In the genomic region with DNA sequence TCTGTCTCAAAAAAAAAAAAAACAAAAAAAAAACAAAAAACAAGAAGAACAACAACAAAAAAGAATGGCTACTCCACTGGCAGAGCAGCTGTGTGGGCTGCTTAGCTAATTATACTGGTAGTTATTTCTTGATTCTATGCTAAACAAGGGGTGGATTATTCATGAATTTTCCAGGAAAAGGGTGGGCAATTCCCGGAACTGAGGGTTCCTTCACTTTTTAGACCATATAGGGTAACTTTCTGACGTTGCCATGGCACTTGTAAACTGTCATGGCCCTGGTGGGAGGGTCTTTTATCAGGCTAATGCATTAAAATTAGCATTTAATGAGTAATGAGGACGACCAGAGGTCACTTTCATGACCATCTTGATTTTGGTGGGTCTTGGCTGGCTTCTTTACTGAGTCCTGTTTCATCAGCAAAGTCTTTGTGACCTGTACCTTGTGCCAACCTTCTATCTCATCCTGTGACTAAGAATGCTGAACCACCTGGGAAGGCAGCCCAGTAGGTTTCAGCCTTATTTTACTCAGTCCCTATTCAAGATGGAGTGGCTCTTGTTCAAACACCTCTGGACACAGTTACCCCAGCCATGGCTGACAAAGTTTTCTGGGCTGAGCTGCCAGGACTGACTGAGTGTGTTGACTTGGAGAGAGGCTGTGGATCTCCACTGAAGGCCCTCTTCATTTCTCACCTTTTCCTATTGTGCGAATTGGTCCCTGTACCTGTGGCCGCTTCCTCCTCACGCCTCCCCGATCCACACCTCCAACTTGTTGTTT, we compare ENCODE assay signal across 18 cellular contexts. TPM values are rescaled to one million over a fixed set of nuclear protein-coding genes. Genes with fewer than 3 reads are reported as not detected.
DNase-seq lines count a peak whose midpoint lies in the region; ATAC-seq and TF ChIP-seq lines count a peak whose summit lies in the region.
"Had no signal": no experiment of that assay in that cellular context is flagged by ENCODE, and none has a peak within 500 bp of the region (broad histone marks: within the 10 kb centered on the region; RNA-seq: fewer than 3 reads in every experiment).

No MANE protein-coding gene starts in this region.

- intact Hi-C loops in activated CD4-positive, alpha-beta T cell treated with anti-CD3 and anti-CD28 coated beads for 36 hours (cut with DNase I, micrococcal nuclease) = loop anchor here (2.0 to 10.0 kb wide), 9 partner anchors 55 to 637 kb away; a partner anchor contains a TSS

- POLR2A ChIA-PET in activated CD4-positive, alpha-beta T cell treated with anti-CD3 and anti-CD28 coated beads for 36 hours (lab: Charles Lee) = no interaction called here

- H3K9ac ChIP-seq in Karpas-422 (ENCODE audit: low read length) = no peak overlapping the region

- H3K27me3 ChIP-seq in Karpas-422 (ENCODE audit: low read length) = no peaks in the 10 kb centered on the region
- H3K27me3 ChIP-seq: adrenal gland had no signal

- H3K4me1 ChIP-seq in Karpas-422 (ENCODE audit: low read length) = peaks cover 25% of the 10 kb centered on the region

- no peaks in the 10 kb centered on the region for H3K9me3 ChIP-seq in Karpas-422 (ENCODE audit: low read length)
- H3K9me3 ChIP-seq: adrenal gland had no signal

- DNase-seq in activated CD4-positive, alpha-beta T cell treated with anti-CD3 and anti-CD28 coated beads for 36 hours = no peak
- no peak for DNase-seq in activated CD4-positive, alpha-beta T cell treated with anti-CD3 and anti-CD28 coated beads for 4 hours
- peak; percentile 37 for DNase-seq in Karpas-422
- DNase-seq in central memory CD8-positive, alpha-beta T cell (ENCODE audit: low spot score in 2 of 2) = no peak
- DNase-seq in neural crest cell (ENCODE audit: low read depth, low spot score) = no peak
- no peak for DNase-seq in iPS-NIHi11 (ENCODE audit: low spot score)
- DNase-seq: activated CD4-positive, alpha-beta T cell treated with anti-CD3 and anti-CD28 coated beads for 48 hours; activated T-cell treated with anti-CD3 and anti-CD28 coated beads, Interleukin-2, amount 50 U/mL, for 48 hours; adrenal gland; DMS53; effector CD4-positive, alpha-beta T cell; glutamatergic neuron; NCI-H748 treated with DMSO at 0.1 percent for 48 hours; PC-9; small intestine; stimulated activated CD4-positive, alpha-beta T cell treated with anti-CD3 and anti-CD28 coated beads, Interleukin-4, amount 100 ng/mL, for 24 hours had no signal

- no peak overlapping the region for H3K27ac ChIP-seq in Karpas-422 (ENCODE audit: low read length)
- H3K27ac ChIP-seq: adrenal gland had no signal

- TF ChIP-seq CTCF in neural crest cell (conservative IDR thresholded peaks at IDR 0.05) = no peak

- peak overlapping the region; percentile 12 for H3K4me3 Mint-ChIP-seq in activated CD4-positive, alpha-beta T cell treated with anti-CD3 and anti-CD28 coated beads for 36 hours
- peak overlapping the region; percentile 45 for H3K4me3 Mint-ChIP-seq in central memory CD8-positive, alpha-beta T cell
- peak overlapping the region; percentile 95 for H3K4me3 Mint-ChIP-seq in neural crest cell

- no peak overlapping the region for H2AFZ ChIP-seq in Karpas-422 (ENCODE audit: low read length)

- H3K9me2 ChIP-seq in Karpas-422 (replicated peaks; ENCODE audit: insufficient read depth, low read length) = no peaks in the 10 kb centered on the region

- H3K9me3 Mint-ChIP-seq in activated CD4-positive, alpha-beta T cell treated with anti-CD3 and anti-CD28 coated beads for 36 hours (ENCODE audit: low read depth) = no peaks in the 10 kb centered on the region
- no peaks in the 10 kb centered on the region for H3K9me3 Mint-ChIP-seq in central memory CD8-positive, alpha-beta T cell
- H3K9me3 Mint-ChIP-seq in neural crest cell = peaks cover 3% of the 10 kb centered on the region

- peaks cover 12% of the 10 kb centered on the region for H3K36me3 Mint-ChIP-seq in activated CD4-positive, alpha-beta T cell treated with anti-CD3 and anti-CD28 coated beads for 36 hours (ENCODE audit: low read depth)
- peaks cover 16% of the 10 kb centered on the region for H3K36me3 Mint-ChIP-seq in central memory CD8-positive, alpha-beta T cell (ENCODE audit: insufficient read depth)
- H3K36me3 Mint-ChIP-seq in neural crest cell (ENCODE audit: low read depth) = peaks cover 2% of the 10 kb centered on the region

- H3K79me2 ChIP-seq in Karpas-422 (ENCODE audit: low read length) = peaks cover 24% of the 10 kb centered on the region

- peak overlapping the region; percentile 42 for H3K27ac Mint-ChIP-seq in activated CD4-positive, alpha-beta T cell treated with anti-CD3 and anti-CD28 coated beads for 36 hours
- H3K27ac Mint-ChIP-seq in central memory CD8-positive, alpha-beta T cell (ENCODE audit: low read depth) = peak overlapping the region; percentile 98
- H3K27ac Mint-ChIP-seq in neural crest cell (ENCODE audit: unreplicated experiment) = no peak overlapping the region

- H3K4me3 ChIP-seq in Karpas-422 (ENCODE audit: low read length) = no peak overlapping the region

- no peaks in the 10 kb centered on the region for H3K27me3 Mint-ChIP-seq in activated CD4-positive, alpha-beta T cell treated with anti-CD3 and anti-CD28 coated beads for 36 hours
- H3K27me3 Mint-ChIP-seq in central memory CD8-positive, alpha-beta T cell = no peaks in the 10 kb centered on the region
- H3K27me3 Mint-ChIP-seq in neural crest cell (ENCODE audit: low read depth) = no peaks in the 10 kb centered on the region

- H4K20me1 ChIP-seq in Karpas-422 (ENCODE audit: insufficient read depth, low read depth, low read length) = no peaks in the 10 kb centered on the region

- H3K4me1 Mint-ChIP-seq in activated CD4-positive, alpha-beta T cell treated with anti-CD3 and anti-CD28 coated beads for 36 hours = peaks cover 40% of the 10 kb centered on the region
- peaks cover 32% of the 10 kb centered on the region for H3K4me1 Mint-ChIP-seq in central memory CD8-positive, alpha-beta T cell
- H3K4me1 Mint-ChIP-seq in neural crest cell = peaks cover 23% of the 10 kb centered on the region

- no peak overlapping the region for H3K4me2 ChIP-seq in Karpas-422 (ENCODE audit: low read depth, low read length, poor library complexity, severe bottlenecking)

- H3K36me3 ChIP-seq in Karpas-422 (ENCODE audit: insufficient read depth, low read length) = no peaks in the 10 kb centered on the region
- H3K36me3 ChIP-seq: adrenal gland had no signal

- no peak for ATAC-seq in activated CD4-positive, alpha-beta T cell treated with anti-CD3 and anti-CD28 coated beads for 36 hours
- no peak for ATAC-seq in central memory CD8-positive, alpha-beta T cell (replicated peaks; ENCODE audit: extremely low read depth, poor library complexity, severe bottlenecking)
- ATAC-seq in GM21717 (IDR thresholded peaks at IDR 0.05; ENCODE audit: unreplicated experiment) (no peak), HG02840 (IDR thresholded peaks at IDR 0.05; ENCODE audit: low FRiP score, unreplicated experiment) (no peak)

- CTCF ChIA-PET in activated CD4-positive, alpha-beta T cell treated with anti-CD3 and anti-CD28 coated beads for 36 hours (lab: Charles Lee) = interaction anchor here (0.7 to 1.7 kb wide), 3 partner anchors 10 to 68 kb away, joined by 3 to 5 read pairs (median 4); no protein-coding TSS in a partner anchor

RNA-seq across cellular contexts. Expression of a gene that starts 1.3 kb away (rescaled TPM):
- 10 to 100 TPM; 83.6 to 97.4 TPM for total RNA-seq in activated CD4-positive, alpha-beta T cell treated with anti-CD3 and anti-CD28 coated beads for 36 hours
- total RNA-seq in Karpas-422 (2014; rRNA removed; shearing (Covaris generic); ENCODE audit: low replicate concordance) = 68.1 and 149 TPM in 2 replicates
- 29.7 and 33.4 TPM in 2 replicates for total RNA-seq in neural crest cell

Comparison
In these comparisons a context has a peak if more than half of its experiments do, and no peak if none do; other contexts are left out.
1. H3K4me3 Mint-ChIP-seq: peak in every context shown above with its lines; median percentile 95 in neural crest cell; 45 in central memory CD8-positive, alpha-beta T cell; 12 in activated CD4-positive, alpha-beta T cell treated with anti-CD3 and anti-CD28 coated beads for 36 hours.